ENCODE assay signal across 1 cellular context in genomic region chr3:155326249-155326648, GRCh38.
TF ChIP-seq lines count a peak whose summit lies in the region.

No MANE protein-coding gene starts in this region.

TF ChIP-seq in HepG2, 621 proteins besides CTCF, POLR2A, EP300 and RAD21 (continued from another document):
- TF ChIP-seq TIGD3 (CRISPR knock-in tag; IDR thresholded peaks at IDR 0.05; ENCODE audit: borderline replicate concordance) (no peak), ZNF264 (CRISPR knock-in tag; IDR thresholded peaks at IDR 0.05) (no peak), ZNF33A (CRISPR knock-in tag; IDR thresholded peaks at IDR 0.05; ENCODE audit: borderline replicate concordance) (no peak), ZNF251 (CRISPR knock-in tag; IDR thresholded peaks at IDR 0.05) (no peak), POLR2G (IDR thresholded peaks at IDR 0.05; ENCODE audit: low read depth, low read length) (no peak), NONO (IDR thresholded peaks at IDR 0.05) (no peak), NONO (CRISPR knock-in tag; conservative IDR thresholded peaks at IDR 0.05) (no peak), MLXIP (CRISPR knock-in tag; IDR thresholded peaks at IDR 0.05; ENCODE audit: borderline replicate concordance) (no peak), CSRNP2 (CRISPR knock-in tag; conservative IDR thresholded peaks at IDR 0.05; ENCODE audit: low read depth) (no peak), CREBL2 (CRISPR knock-in tag; IDR thresholded peaks at IDR 0.05; ENCODE audit: borderline replicate concordance) (no peak)
